In the genomic region with DNA sequence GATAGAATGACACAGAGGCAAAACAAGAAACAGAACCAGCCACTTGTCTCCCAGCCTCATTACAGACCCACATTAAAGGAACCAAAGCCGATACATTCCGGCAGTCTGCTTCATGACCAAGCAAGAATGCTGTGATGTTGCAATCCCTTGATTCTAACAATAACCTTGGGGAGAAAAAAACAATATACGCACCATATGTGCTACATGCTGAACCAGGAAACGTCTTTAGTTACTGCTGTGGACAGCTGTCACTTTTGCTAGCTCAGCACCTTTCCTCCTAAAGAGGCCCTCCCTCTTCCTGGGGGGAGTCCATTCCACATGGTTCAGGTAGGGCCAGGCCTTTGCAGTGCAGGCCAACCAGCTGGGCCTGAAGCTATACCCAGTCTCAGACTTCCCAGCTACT, we compare ENCODE assay signal across 1 cellular context.
A peak's percentile ranks its signal among the peaks of the same experiment; 100 is the strongest.
TF ChIP-seq lines count a peak whose summit lies in the region.

No MANE protein-coding gene starts in this region.

TF ChIP-seq in K562, 482 proteins besides CTCF, POLR2A, EP300 and RAD21 (continued from another document):
- TF ChIP-seq, protein P1, sequence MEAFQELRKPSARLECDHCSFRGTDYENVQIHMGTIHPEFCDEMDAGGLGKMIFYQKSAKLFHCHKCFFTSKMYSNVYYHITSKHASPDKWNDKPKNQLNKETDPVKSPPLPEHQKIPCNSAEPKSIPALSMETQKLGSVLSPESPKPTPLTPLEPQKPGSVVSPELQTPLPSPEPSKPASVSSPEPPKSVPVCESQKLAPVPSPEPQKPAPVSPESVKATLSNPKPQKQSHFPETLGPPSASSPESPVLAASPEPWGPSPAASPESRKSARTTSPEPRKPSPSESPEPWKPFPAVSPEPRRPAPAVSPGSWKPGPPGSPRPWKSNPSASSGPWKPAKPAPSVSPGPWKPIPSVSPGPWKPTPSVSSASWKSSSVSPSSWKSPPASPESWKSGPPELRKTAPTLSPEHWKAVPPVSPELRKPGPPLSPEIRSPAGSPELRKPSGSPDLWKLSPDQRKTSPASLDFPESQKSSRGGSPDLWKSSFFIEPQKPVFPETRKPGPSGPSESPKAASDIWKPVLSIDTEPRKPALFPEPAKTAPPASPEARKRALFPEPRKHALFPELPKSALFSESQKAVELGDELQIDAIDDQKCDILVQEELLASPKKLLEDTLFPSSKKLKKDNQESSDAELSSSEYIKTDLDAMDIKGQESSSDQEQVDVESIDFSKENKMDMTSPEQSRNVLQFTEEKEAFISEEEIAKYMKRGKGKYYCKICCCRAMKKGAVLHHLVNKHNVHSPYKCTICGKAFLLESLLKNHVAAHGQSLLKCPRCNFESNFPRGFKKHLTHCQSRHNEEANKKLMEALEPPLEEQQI (IDR thresholded peaks at IDR 0.05) = peak; percentile 59; the same call in 1 of the 2 replicates
- TF ChIP-seq NR2C1 (IDR thresholded peaks at IDR 0.05) (no peak), NR2C1 (tag; IDR thresholded peaks at IDR 0.05) (0 out of 2 replicates have a peak, but pooled peaks have one; percentile 19), TEAD4 (IDR thresholded peaks at IDR 0.05; ENCODE audit: low read length) (peak; percentile 26; the same call in 1 of the 2 replicates), TEAD4 (CRISPR knock-in tag; IDR thresholded peaks at IDR 0.05; ENCODE audit: borderline replicate concordance) (no peak), CEBPB (tag; IDR thresholded peaks at IDR 0.05) (peak; percentile 99), MEIS2 (IDR thresholded peaks at IDR 0.05; ENCODE audit: partially characterized antibody) (peak; percentile 19), NR4A1 (CRISPR knock-in tag; IDR thresholded peaks at IDR 0.05) (no peak), NR4A1 (tag; IDR thresholded peaks at IDR 0.05) (peak; percentile 39; the same call in 1 of the 2 replicates), BDP1 (IDR thresholded peaks at IDR 0.05; ENCODE audit: insufficient read depth, insufficient read length) (no peak), ZNF212 (CRISPR knock-in tag; IDR thresholded peaks at IDR 0.05) (no peak), SIN3A (IDR thresholded peaks at IDR 0.05; ENCODE audit: borderline replicate concordance in 2 of 2, control insufficient read depth in 1 of 2, low read depth in 2 of 2, low read length in 2 of 2) (no peak), NFRKB (IDR thresholded peaks at IDR 0.05; ENCODE audit: low read depth) (peak; percentile 45; the same call in 1 of the 2 replicates), ZNF143 (CRISPR knock-in tag; IDR thresholded peaks at IDR 0.05) (no peak), SMARCA4 (IDR thresholded peaks at IDR 0.05) (peak; percentile 66), BRD9 (IDR thresholded peaks at IDR 0.05; ENCODE audit: low read depth, partially characterized antibody) (peak; percentile 35), MYC (IDR thresholded peaks at IDR 0.05; ENCODE audit: low read depth, low read length) (0 out of 2 replicates have a peak, but pooled peaks have one; percentile 5), MYC (CRISPR knock-in tag; IDR thresholded peaks at IDR 0.05; ENCODE audit: borderline replicate concordance, low read depth) (no peak), ZFX (CRISPR knock-in tag; IDR thresholded peaks at IDR 0.05) (peak; percentile 31; the same call in 1 of the 2 replicates), KLF6 (CRISPR knock-in tag; IDR thresholded peaks at IDR 0.05; ENCODE audit: borderline replicate concordance) (no peak), EP400 (IDR thresholded peaks at IDR 0.05) (peak; percentile 41; the same call in 1 of the 2 replicates), ATF7 (IDR thresholded peaks at IDR 0.05) (peak; percentile 11; the same call in 1 of the 2 replicates)
- TF ChIP-seq, protein P2, sequence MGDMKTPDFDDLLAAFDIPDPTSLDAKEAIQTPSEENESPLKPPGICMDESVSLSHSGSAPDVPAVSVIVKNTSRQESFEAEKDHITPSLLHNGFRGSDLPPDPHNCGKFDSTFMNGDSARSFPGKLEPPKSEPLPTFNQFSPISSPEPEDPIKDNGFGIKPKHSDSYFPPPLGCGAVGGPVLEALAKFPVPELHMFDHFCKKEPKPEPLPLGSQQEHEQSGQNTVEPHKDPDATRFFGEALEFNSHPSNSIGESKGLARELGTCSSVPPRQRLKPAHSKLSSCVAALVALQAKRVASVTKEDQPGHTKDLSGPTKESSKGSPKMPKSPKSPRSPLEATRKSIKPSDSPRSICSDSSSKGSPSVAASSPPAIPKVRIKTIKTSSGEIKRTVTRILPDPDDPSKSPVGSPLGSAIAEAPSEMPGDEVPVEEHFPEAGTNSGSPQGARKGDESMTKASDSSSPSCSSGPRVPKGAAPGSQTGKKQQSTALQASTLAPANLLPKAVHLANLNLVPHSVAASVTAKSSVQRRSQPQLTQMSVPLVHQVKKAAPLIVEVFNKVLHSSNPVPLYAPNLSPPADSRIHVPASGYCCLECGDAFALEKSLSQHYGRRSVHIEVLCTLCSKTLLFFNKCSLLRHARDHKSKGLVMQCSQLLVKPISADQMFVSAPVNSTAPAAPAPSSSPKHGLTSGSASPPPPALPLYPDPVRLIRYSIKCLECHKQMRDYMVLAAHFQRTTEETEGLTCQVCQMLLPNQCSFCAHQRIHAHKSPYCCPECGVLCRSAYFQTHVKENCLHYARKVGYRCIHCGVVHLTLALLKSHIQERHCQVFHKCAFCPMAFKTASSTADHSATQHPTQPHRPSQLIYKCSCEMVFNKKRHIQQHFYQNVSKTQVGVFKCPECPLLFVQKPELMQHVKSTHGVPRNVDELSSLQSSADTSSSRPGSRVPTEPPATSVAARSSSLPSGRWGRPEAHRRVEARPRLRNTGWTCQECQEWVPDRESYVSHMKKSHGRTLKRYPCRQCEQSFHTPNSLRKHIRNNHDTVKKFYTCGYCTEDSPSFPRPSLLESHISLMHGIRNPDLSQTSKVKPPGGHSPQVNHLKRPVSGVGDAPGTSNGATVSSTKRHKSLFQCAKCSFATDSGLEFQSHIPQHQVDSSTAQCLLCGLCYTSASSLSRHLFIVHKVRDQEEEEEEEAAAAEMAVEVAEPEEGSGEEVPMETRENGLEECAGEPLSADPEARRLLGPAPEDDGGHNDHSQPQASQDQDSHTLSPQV (IDR thresholded peaks at IDR 0.05) = peak; percentile 88
- TF ChIP-seq, protein P3, sequence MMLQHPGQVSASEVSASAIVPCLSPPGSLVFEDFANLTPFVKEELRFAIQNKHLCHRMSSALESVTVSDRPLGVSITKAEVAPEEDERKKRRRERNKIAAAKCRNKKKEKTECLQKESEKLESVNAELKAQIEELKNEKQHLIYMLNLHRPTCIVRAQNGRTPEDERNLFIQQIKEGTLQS (IDR thresholded peaks at IDR 0.05) = peak; percentile 72
- TF ChIP-seq, protein P3 (CRISPR knock-in tag; conservative IDR thresholded peaks at IDR 0.05) = no peak
- TF ChIP-seq, protein P4, sequence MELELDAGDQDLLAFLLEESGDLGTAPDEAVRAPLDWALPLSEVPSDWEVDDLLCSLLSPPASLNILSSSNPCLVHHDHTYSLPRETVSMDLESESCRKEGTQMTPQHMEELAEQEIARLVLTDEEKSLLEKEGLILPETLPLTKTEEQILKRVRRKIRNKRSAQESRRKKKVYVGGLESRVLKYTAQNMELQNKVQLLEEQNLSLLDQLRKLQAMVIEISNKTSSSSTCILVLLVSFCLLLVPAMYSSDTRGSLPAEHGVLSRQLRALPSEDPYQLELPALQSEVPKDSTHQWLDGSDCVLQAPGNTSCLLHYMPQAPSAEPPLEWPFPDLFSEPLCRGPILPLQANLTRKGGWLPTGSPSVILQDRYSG (tag; conservative IDR thresholded peaks at IDR 0.05; ENCODE audit: low read depth) = peak; percentile 42; the same call in 1 of the 2 replicates
- TF ChIP-seq, protein P5, sequence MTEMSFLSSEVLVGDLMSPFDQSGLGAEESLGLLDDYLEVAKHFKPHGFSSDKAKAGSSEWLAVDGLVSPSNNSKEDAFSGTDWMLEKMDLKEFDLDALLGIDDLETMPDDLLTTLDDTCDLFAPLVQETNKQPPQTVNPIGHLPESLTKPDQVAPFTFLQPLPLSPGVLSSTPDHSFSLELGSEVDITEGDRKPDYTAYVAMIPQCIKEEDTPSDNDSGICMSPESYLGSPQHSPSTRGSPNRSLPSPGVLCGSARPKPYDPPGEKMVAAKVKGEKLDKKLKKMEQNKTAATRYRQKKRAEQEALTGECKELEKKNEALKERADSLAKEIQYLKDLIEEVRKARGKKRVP (CRISPR knock-in tag; IDR thresholded peaks at IDR 0.05) = 0 out of 2 replicates have a peak, but pooled peaks have one; percentile 21
- TF ChIP-seq, protein P6, sequence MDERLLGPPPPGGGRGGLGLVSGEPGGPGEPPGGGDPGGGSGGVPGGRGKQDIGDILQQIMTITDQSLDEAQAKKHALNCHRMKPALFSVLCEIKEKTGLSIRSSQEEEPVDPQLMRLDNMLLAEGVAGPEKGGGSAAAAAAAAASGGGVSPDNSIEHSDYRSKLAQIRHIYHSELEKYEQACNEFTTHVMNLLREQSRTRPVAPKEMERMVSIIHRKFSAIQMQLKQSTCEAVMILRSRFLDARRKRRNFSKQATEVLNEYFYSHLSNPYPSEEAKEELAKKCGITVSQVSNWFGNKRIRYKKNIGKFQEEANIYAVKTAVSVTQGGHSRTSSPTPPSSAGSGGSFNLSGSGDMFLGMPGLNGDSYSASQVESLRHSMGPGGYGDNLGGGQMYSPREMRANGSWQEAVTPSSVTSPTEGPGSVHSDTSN (CRISPR knock-in tag; IDR thresholded peaks at IDR 0.05; ENCODE audit: low read depth) = no peak
- TF ChIP-seq, protein P6 (tag; conservative IDR thresholded peaks at IDR 0.05; ENCODE audit: low read depth) = peak; percentile 39; the same call in 1 of the 2 replicates
